27 cellular contexts compared by ENCODE assay signal in genomic region chr18:12647773-12648172, GRCh38.
"Had no signal": no experiment of that assay in that cellular context is flagged by ENCODE, and none has a peak within 500 bp of the region (broad histone marks: within the 10 kb centered on the region; RNA-seq: fewer than 3 reads in every experiment).

No MANE protein-coding gene starts in this region.

- ATAC-seq: activated T-cell treated with anti-CD3 and anti-CD28 coated beads, Interleukin-2, amount 50 U/mL, for 72 hours; foreskin keratinocyte; gastroesophageal sphincter; heart right ventricle had no signal

- H3K9me3 Mint-ChIP-seq: activated CD4-positive, alpha-beta memory T cell treated with anti-CD3 and anti-CD28 coated beads, Interleukin-2, amount 10 ng/mL, durations not matched to agents 7 days and 5 days; activated CD4-positive, alpha-beta T cell treated with anti-CD3 and anti-CD28 coated beads, Interleukin-2, amount 10 ng/mL, durations not matched to agents 7 days and 5 days; activated T-cell treated with anti-CD3 and anti-CD28 coated beads, Interleukin-2, amount 50 U/mL, for 24 hours; activated T-cell treated with anti-CD3 and anti-CD28 coated beads, Interleukin-2, amount 50 U/mL, for 72 hours had no signal

- H3K36me3 Mint-ChIP-seq: activated naive CD8-positive, alpha-beta T cell had no signal

- H3K4me1 ChIP-seq: colonic mucosa had no signal

- H3K9me3 ChIP-seq: colonic mucosa, esophagus muscularis mucosa, gastroesophageal sphincter, heart right ventricle had no signal

- H3K27ac ChIP-seq: colonic mucosa, dorsolateral prefrontal cortex, esophagus muscularis mucosa, foreskin keratinocyte, gastroesophageal sphincter, heart right ventricle had no signal

- H3K27me3 ChIP-seq: colonic mucosa, dorsolateral prefrontal cortex, esophagus muscularis mucosa, foreskin keratinocyte, gastroesophageal sphincter, heart right ventricle had no signal

- H3K36me3 ChIP-seq: colonic mucosa, esophagus muscularis mucosa, gastroesophageal sphincter had no signal

- DNase-seq: activated CD4-positive, alpha-beta memory T cell treated with anti-CD3 and anti-CD28 coated beads, Interleukin-2, amount 10 ng/mL, durations not matched to agents 7 days and 5 days; activated CD4-positive, alpha-beta T cell treated with anti-CD3 and anti-CD28 coated beads for 1 hour; activated CD4-positive, alpha-beta T cell treated with anti-CD3 and anti-CD28 coated beads for 4 hours; activated CD4-positive, alpha-beta T cell treated with anti-CD3 and anti-CD28 coated beads, Interleukin-2, amount 10 ng/mL, durations not matched to agents 7 days and 5 days; activated CD4-positive, alpha-beta T cell treated with anti-CD3 and anti-CD28 coated beads, Interleukin-2, amount 50 U/mL, for 4 hours; activated CD8-positive, alpha-beta memory T cell treated with anti-CD3 and anti-CD28 coated beads, Interleukin-2, amount 50 U/mL, for 48 hours; activated effector memory CD4-positive, alpha-beta T cell treated with Interleukin-2 at 50 U/mL for 16 hours; activated gamma-delta T cell treated with Interleukin-2 at 50 U/mL for 16 hours; activated naive CD4-positive, alpha-beta T cell treated with anti-CD3 and anti-CD28 coated beads, Interleukin-2, amount 50 U/mL, for 16 hours; activated naive CD4-positive, alpha-beta T cell treated with Interleukin-2 at 50 U/mL for 16 hours; activated T-cell treated with anti-CD3 and anti-CD28 coated beads for 4 hours; activated T-cell treated with anti-CD3 and anti-CD28 coated beads, Interleukin-2, amount 50 U/mL, for 24 hours; activated T-cell treated with anti-CD3 and anti-CD28 coated beads, Interleukin-2, amount 50 U/mL, for 72 hours; amniotic stem cell; anterior cingulate cortex; caudate nucleus; colonic mucosa; dorsolateral prefrontal cortex; effector memory CD4-positive, alpha-beta T cell; erythroblast; foreskin keratinocyte; heart right ventricle; T-helper 2 cell had no signal

- H3K27ac Mint-ChIP-seq: activated CD4-positive, alpha-beta memory T cell treated with anti-CD3 and anti-CD28 coated beads, Interleukin-2, amount 10 ng/mL, durations not matched to agents 7 days and 5 days; activated CD4-positive, alpha-beta T cell treated with anti-CD3 and anti-CD28 coated beads, Interleukin-2, amount 10 ng/mL, durations not matched to agents 7 days and 5 days; activated naive CD8-positive, alpha-beta T cell; activated T-cell treated with anti-CD3 and anti-CD28 coated beads, Interleukin-2, amount 50 U/mL, for 24 hours; activated T-cell treated with anti-CD3 and anti-CD28 coated beads, Interleukin-2, amount 50 U/mL, for 72 hours had no signal

- H3K4me3 ChIP-seq: colonic mucosa, dorsolateral prefrontal cortex, esophagus muscularis mucosa, gastroesophageal sphincter, heart right ventricle had no signal

- H3K4me3 Mint-ChIP-seq: activated CD4-positive, alpha-beta memory T cell treated with anti-CD3 and anti-CD28 coated beads, Interleukin-2, amount 10 ng/mL, durations not matched to agents 7 days and 5 days; activated CD4-positive, alpha-beta T cell treated with anti-CD3 and anti-CD28 coated beads, Interleukin-2, amount 10 ng/mL, durations not matched to agents 7 days and 5 days; activated naive CD8-positive, alpha-beta T cell; activated T-cell treated with anti-CD3 and anti-CD28 coated beads, Interleukin-2, amount 50 U/mL, for 24 hours; activated T-cell treated with anti-CD3 and anti-CD28 coated beads, Interleukin-2, amount 50 U/mL, for 72 hours had no signal

- FAIRE-seq: astrocyte had no signal
